ENCODE assay signal across 1 cellular context in the genomic region with DNA sequence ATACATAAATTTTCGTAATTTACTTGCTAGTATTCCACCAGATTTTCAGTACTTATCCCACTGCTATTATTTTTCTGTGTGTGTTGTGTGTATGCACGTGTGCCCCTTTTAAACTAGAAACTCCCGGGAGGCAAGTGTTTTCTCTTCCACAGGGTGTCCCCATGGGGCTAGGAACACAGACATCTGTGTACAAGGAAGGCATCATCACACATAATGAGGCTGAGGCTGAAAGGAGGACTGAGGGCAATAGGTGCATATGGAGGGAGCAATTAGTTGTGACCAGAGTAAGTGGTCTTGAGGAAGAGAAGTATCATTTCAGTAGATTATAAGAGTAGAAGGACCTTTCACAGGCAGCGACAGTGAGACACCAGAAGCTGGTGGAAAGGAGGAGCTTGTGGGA.
TF ChIP-seq lines count a peak whose summit lies in the region.

No MANE protein-coding gene starts in this region.

TF ChIP-seq in GM23338, 12 proteins besides CTCF, POLR2A, EP300 and RAD21 (continued from another document):
- TF ChIP-seq ZNF462 (CRISPR knock-in tag; IDR thresholded peaks at IDR 0.05): no peak
- TF ChIP-seq EZH2 (IDR thresholded peaks at IDR 0.05; ENCODE audit: low read depth, unreplicated experiment): no peak
- TF ChIP-seq REST (IDR thresholded peaks at IDR 0.05; ENCODE audit: unreplicated experiment): no peak
- TF ChIP-seq NANOG (IDR thresholded peaks at IDR 0.05; ENCODE audit: borderline replicate concordance): no peak
- TF ChIP-seq ZNF114 (CRISPR knock-in tag; IDR thresholded peaks at IDR 0.05): no peak
- no peak for TF ChIP-seq STAT1 (IDR thresholded peaks at IDR 0.05; ENCODE audit: unreplicated experiment)
- TF ChIP-seq JUNB (IDR thresholded peaks at IDR 0.05; ENCODE audit: unreplicated experiment): no peak
